Comparison of ENCODE assay signal across 8 cellular contexts in the genomic region with DNA sequence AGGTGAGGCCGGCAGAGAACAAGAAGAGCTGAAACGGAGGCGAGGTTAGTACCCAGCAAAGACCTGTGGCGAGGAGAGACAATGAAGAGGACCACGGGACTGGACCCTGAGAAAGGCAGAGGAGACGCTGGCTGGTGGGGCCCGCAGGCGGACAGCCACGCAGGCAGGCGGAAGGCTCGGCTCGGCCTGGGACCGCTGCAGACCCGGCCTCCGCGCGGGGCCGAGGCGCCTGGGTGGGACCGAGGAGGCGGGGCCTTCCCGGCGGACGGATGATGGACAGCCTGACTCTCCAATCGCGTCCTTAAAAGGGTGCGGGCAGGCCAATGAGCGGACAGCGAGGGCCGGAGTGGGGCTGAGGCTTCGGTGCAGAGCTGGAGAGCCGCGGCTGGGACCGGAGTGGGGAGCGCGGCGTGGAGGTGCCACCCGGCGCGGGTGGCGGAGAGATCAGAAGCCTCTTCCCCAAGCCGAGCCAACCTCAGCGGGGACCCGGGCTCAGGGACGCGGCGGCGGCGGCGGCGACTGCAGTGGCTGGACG. TPM values are rescaled to one million over a fixed set of nuclear protein-coding genes. Genes with fewer than 3 reads are reported as not detected.
DNase-seq lines count a peak whose midpoint lies in the region; ATAC-seq and TF ChIP-seq lines count a peak whose summit lies in the region.

A gene (plus strand): TSS at position 366 of the 535 bp plus-strand sequence. CDS start 170 bp downstream, outside the sequence.

- no peaks in the 10 kb centered on the region for H3K27me3 ChIP-seq in cardiac muscle cell
- H3K27me3 ChIP-seq in trophoblast cell (ENCODE audit: insufficient read depth, low read length) = no peaks in the 10 kb centered on the region
- no peaks in the 10 kb centered on the region for H3K27me3 ChIP-seq in tibial nerve

- H3K4me1 ChIP-seq in cardiac muscle cell (ENCODE audit: low read depth) (peaks cover 29% of the 10 kb centered on the region), trophoblast cell (ENCODE audit: control insufficient read depth in 1 of 2, insufficient read depth in 2 of 2, low read length in 2 of 2) (peaks cover 15 to 31% of the 10 kb centered on the region in 2 experiments), tibial nerve (peaks cover 0 to 40% (median 11%) of the 10 kb centered on the region in 4 donors)

- H4K8ac ChIP-seq in trophoblast cell (ENCODE audit: low read depth, low read length) = peak within 1 kb of the TSS; percentile 91

- H3K36me3 Mint-ChIP-seq in activated naive CD8-positive, alpha-beta T cell treated with anti-CD3 and anti-CD28 coated beads, Interleukin-2, amount 50 U/mL, for 24 hours (ENCODE audit: low read depth) = peaks cover 2% of the 10 kb centered on the region

- H3K9ac ChIP-seq in trophoblast cell (ENCODE audit: low read length) = peak within 1 kb of the TSS; percentile 99

- H4K91ac ChIP-seq in trophoblast cell (ENCODE audit: low read depth, low read length) = peak within 1 kb of the TSS; percentile 97

- TF ChIP-seq EP300 in tibial nerve (IDR thresholded peaks at IDR 0.05) = peak in 1 of 2 donors; percentile 79

- H3K4ac ChIP-seq in trophoblast cell (ENCODE audit: low read depth, low read length) = peak within 1 kb of the TSS; percentile 100

- peak within 1 kb of the TSS; percentile 99 for H3K14ac ChIP-seq in trophoblast cell (ENCODE audit: low read length)

- peak within 1 kb of the TSS; percentile 47 for H2AFZ ChIP-seq in trophoblast cell (ENCODE audit: insufficient read depth, low read length, poor library complexity)

- H3K18ac ChIP-seq in trophoblast cell (ENCODE audit: low read length) = peak within 1 kb of the TSS; percentile 99

- peak; percentile 63 to 76 for TF ChIP-seq POLR2A in tibial nerve (IDR thresholded peaks at IDR 0.05)

- peak within 1 kb of the TSS; percentile 89 for H3K4me3 Mint-ChIP-seq in activated naive CD8-positive, alpha-beta T cell treated with anti-CD3 and anti-CD28 coated beads, Interleukin-2, amount 50 U/mL, for 24 hours

- peak within 1 kb of the TSS; percentile 80 for H3K4me2 ChIP-seq in trophoblast cell (ENCODE audit: low read length)

- peak within 1 kb of the TSS; percentile 87 for H4K12ac ChIP-seq in trophoblast cell (ENCODE audit: low read depth, low read length)

- no peaks in the 10 kb centered on the region for H3K9me3 ChIP-seq in cardiac muscle cell (ENCODE audit: low read depth)
- H3K9me3 ChIP-seq in trophoblast cell (ENCODE audit: insufficient read depth, low read depth, low read length) = peaks cover 1% of the 10 kb centered on the region
- H3K9me3 ChIP-seq in tibial nerve = no peaks in the 10 kb centered on the region

- TF ChIP-seq CTCF in GM12865 (IDR thresholded peaks at IDR 0.05; ENCODE audit: insufficient read depth, low read depth, low read length, missing control alignments) = no peak
- no peak for TF ChIP-seq CTCF in cardiac muscle cell (IDR thresholded peaks at IDR 0.05; ENCODE audit: low read depth, low read length)
- no peak for TF ChIP-seq CTCF in tibial nerve (IDR thresholded peaks at IDR 0.05)

- peaks cover 44% of the 10 kb centered on the region for H3K79me1 ChIP-seq in trophoblast cell (ENCODE audit: low read length)

- peak; percentile 93 for ATAC-seq in HG02623 (IDR thresholded peaks at IDR 0.05; ENCODE audit: unreplicated experiment)
- peak; percentile 99 for ATAC-seq in activated naive CD8-positive, alpha-beta T cell treated with anti-CD3 and anti-CD28 coated beads, Interleukin-2, amount 50 U/mL, for 24 hours

- H2BK5ac ChIP-seq in trophoblast cell (ENCODE audit: low read depth, low read length, poor library complexity) = peak within 1 kb of the TSS; percentile 98

- H3K9me3 Mint-ChIP-seq in activated naive CD8-positive, alpha-beta T cell treated with anti-CD3 and anti-CD28 coated beads, Interleukin-2, amount 50 U/mL, for 24 hours = no peaks in the 10 kb centered on the region

- peak within 1 kb of the TSS; percentile 96 for H2BK120ac ChIP-seq in trophoblast cell (ENCODE audit: insufficient read depth, low read length, poor library complexity)

- peak within 1 kb of the TSS; percentile 79 for H3K4me3 ChIP-seq in GM12865 (ENCODE audit: low read depth, low read length)
- H3K4me3 ChIP-seq in cardiac muscle cell = peak within 1 kb of the TSS; percentile 77
- H3K4me3 ChIP-seq in trophoblast cell (ENCODE audit: low read depth, low read length) = peak within 1 kb of the TSS; percentile 98
- H3K4me3 ChIP-seq in tibial nerve = peak within 1 kb of the TSS; percentile 75 to 96 (median 88)

- DNase-seq in GM12865 (ENCODE audit: low read depth) = peak; percentile 97
- peak; percentile 92 for DNase-seq in NCI-H1092 treated with DMSO at 0.1 percent for 48 hours (lab: John Stamatoyannopoulos, UW)
- peak; percentile 88 for DNase-seq in SW480 (ENCODE audit: low spot score)
- peak; percentile 97 for DNase-seq in activated naive CD8-positive, alpha-beta T cell treated with anti-CD3 and anti-CD28 coated beads, Interleukin-2, amount 50 U/mL, for 24 hours
- DNase-seq in cardiac muscle cell (ENCODE audit: low read depth in 1 of 2, low spot score in 1 of 2) = peak; percentile 93 to 96
- peak; percentile 88 to 97 for DNase-seq in trophoblast cell
- peak; percentile 93 to 98 for DNase-seq in tibial nerve (ENCODE audit: low spot score in 2 of 2)

- H3K79me2 ChIP-seq in trophoblast cell (ENCODE audit: control insufficient read depth, insufficient read depth, low read length, poor library complexity) = peaks cover 36% of the 10 kb centered on the region

- H3K27ac Mint-ChIP-seq in activated naive CD8-positive, alpha-beta T cell treated with anti-CD3 and anti-CD28 coated beads, Interleukin-2, amount 50 U/mL, for 24 hours = peak within 1 kb of the TSS; percentile 71

- H3K27ac ChIP-seq in cardiac muscle cell = peak within 1 kb of the TSS; percentile 82
- peak within 1 kb of the TSS; percentile 99 for H3K27ac ChIP-seq in trophoblast cell (ENCODE audit: low read depth, low read length)
- peak within 1 kb of the TSS; percentile 58 to 88 (median 86) for H3K27ac ChIP-seq in tibial nerve

- no peaks in the 10 kb centered on the region for H3K36me3 ChIP-seq in cardiac muscle cell
- no peaks in the 10 kb centered on the region for H3K36me3 ChIP-seq in trophoblast cell (ENCODE audit: control insufficient read depth in 1 of 2, insufficient read depth in 2 of 2, low read length in 2 of 2)
- H3K36me3 ChIP-seq in tibial nerve = no peaks in the 10 kb centered on the region

- no peak within 1 kb of the TSS for H3K23ac ChIP-seq in trophoblast cell (ENCODE audit: low read length)

- no CpG with 5 or more reads among the region's 52 CpGs for WGBS in trophoblast cell (ENCODE audit: extremely low coverage, insufficient coverage, insufficient read length)
- WGBS in tibial nerve, 2 donors = 0 to 1% methylated on average over 48 to 52 of the region's 52 CpGs

- H3K4me1 Mint-ChIP-seq in activated naive CD8-positive, alpha-beta T cell treated with anti-CD3 and anti-CD28 coated beads, Interleukin-2, amount 50 U/mL, for 24 hours = peaks cover 55% of the 10 kb centered on the region

- peak within 1 kb of the TSS; percentile 75 for H2BK12ac ChIP-seq in trophoblast cell (ENCODE audit: low read length)

- H2AK5ac ChIP-seq in trophoblast cell (ENCODE audit: low read length) = peak within 1 kb of the TSS; percentile 95

- H3K27me3 Mint-ChIP-seq in activated naive CD8-positive, alpha-beta T cell treated with anti-CD3 and anti-CD28 coated beads, Interleukin-2, amount 50 U/mL, for 24 hours = peaks cover 2% of the 10 kb centered on the region

RNA-seq across cellular contexts. Expression of the gene that starts here (rescaled TPM):
- 65.0 and 107 TPM in 2 replicates for total RNA-seq in cardiac muscle cell
- 114 and 136 TPM in 2 replicates for polyA plus RNA-seq in cardiac muscle cell
- polyA plus RNA-seq in trophoblast cell (2013) = 335 and 346 TPM in 2 replicates
- 10 to 100 TPM; 50.1 to 76.0 (median 71.7) TPM for total RNA-seq in tibial nerve

Comparison
In these comparisons a context has a peak if more than half of its experiments do, and no peak if none do; other contexts are left out.
1. Peak in every context shown above with its lines: DNase-seq, ATAC-seq, H3K4me3 ChIP-seq and H3K27ac ChIP-seq.